ENCODE assay signal across 16 cellular contexts in the genomic region with DNA sequence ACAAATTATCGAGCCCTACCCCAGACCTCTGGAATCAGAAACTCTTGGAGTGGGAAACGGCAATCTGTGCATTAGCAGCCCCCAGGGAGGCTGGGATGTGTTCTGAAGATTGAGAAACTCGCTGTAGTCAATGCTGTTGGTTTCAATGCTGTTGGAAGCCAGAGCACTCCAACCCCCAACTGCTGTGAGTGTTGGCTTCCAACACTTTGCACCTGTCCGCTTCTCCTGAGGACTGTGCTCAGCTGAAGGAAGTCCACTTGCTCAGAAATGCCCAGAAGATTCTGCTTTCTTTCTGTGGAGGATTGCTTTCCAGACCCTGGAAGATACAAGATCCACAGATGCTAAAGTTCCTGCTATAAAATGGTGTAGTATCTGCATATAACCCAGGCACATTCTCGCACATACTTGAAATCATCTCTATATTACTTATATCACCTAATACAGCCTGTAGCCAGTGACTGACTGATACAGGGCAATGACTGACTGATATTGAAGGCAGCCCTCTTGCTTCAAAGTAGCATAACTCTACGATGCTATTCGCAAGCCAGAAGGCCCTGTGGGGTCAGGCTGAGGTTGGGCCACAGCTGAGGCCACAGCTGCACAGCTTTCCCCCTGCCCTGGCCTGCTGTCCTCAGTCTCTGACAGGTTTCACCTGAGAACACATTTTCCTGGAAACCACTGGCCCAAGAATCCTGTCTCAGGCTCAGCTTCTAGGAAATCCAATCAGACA.
DNase-seq lines count a peak whose midpoint lies in the region; ATAC-seq and TF ChIP-seq lines count a peak whose summit lies in the region.
"Had no signal": no experiment of that assay in that cellular context is flagged by ENCODE, and none has a peak within 500 bp of the region (broad histone marks: within the 10 kb centered on the region; RNA-seq: fewer than 3 reads in every experiment).

No MANE protein-coding gene starts in this region.

- POLR2A ChIA-PET in activated CD4-positive, alpha-beta T cell treated with anti-CD3 and anti-CD28 coated beads for 36 hours (lab: Charles Lee), result no interaction called here

- no peak overlapping the region for H3K27ac ChIP-seq in DND-41 (ENCODE audit: low read length)
- H3K27ac ChIP-seq in neuronal stem cell (replicated peaks; ENCODE audit: low read length), result no peak overlapping the region
- H3K27ac ChIP-seq: BLaER1 treated with 17β-estradiol and CSF1 and Interleukin-3, amounts not matched to agents 10 nM and 100 nM had no signal

- H3K4me3 ChIP-seq in DND-41 (ENCODE audit: low read depth in 1 of 2, low read length in 2 of 2) (no peak overlapping the region), neuronal stem cell (ENCODE audit: low read length in 2 of 2) (no peak overlapping the region)
- H3K4me3 ChIP-seq: BLaER1 treated with 17β-estradiol and CSF1 and Interleukin-3, amounts not matched to agents 10 nM and 100 nM; GM12878; GM23338; HAP-1 had no signal

- H4K8ac ChIP-seq in neuronal stem cell (ENCODE audit: low read depth, low read length), result no peak overlapping the region

- ATAC-seq in activated CD4-positive, alpha-beta T cell treated with anti-CD3 and anti-CD28 coated beads for 36 hours, result peak; percentile 26
- ATAC-seq in DND-41 (ENCODE audit: insufficient read depth, low read depth), result peak; percentile 63
- no peak for ATAC-seq in HG02798 (IDR thresholded peaks at IDR 0.05; ENCODE audit: poor library complexity, unreplicated experiment)
- ATAC-seq: GM12878, GM23338, HepG2 had no signal

- H3K18ac ChIP-seq in neuronal stem cell (ENCODE audit: low read length), result peak overlapping the region; percentile 31

- no peak overlapping the region for H2BK5ac ChIP-seq in neuronal stem cell (ENCODE audit: low read length)

- no CpG with 5 or more reads among the region's 7 CpGs for WGBS in neuronal stem cell (ENCODE audit: extremely low coverage in 2 of 2, insufficient read length in 2 of 2, insufficient replicate concordance in 1 of 2), 2 donors

- no peak overlapping the region for H4K91ac ChIP-seq in neuronal stem cell (ENCODE audit: low read depth, low read length, poor library complexity)

- H3K27me3 ChIP-seq in DND-41 (ENCODE audit: insufficient read depth, low read length, poor library complexity), result no peaks in the 10 kb centered on the region
- H3K27me3 ChIP-seq in neuronal stem cell (ENCODE audit: control insufficient read depth in 3 of 3, insufficient read depth in 3 of 3, low read depth in 1 of 3, low read length in 3 of 3), result no peaks in the 10 kb centered on the region
- H3K27me3 ChIP-seq: BLaER1 treated with 17β-estradiol and CSF1 and Interleukin-3, amounts not matched to agents 10 nM and 100 nM had no signal

- no peak overlapping the region for H3K4me3 Mint-ChIP-seq in activated CD4-positive, alpha-beta T cell treated with anti-CD3 and anti-CD28 coated beads for 36 hours
- H3K4me3 Mint-ChIP-seq: CD4-positive, CD25-positive, alpha-beta regulatory T cell; GM23338 had no signal

- H3K9ac ChIP-seq in DND-41 (ENCODE audit: low read depth, low read length) (no peak overlapping the region), neuronal stem cell (ENCODE audit: low read depth, low read length, poor library complexity) (no peak overlapping the region)
- H3K9ac ChIP-seq: BLaER1 treated with 17β-estradiol and CSF1 and Interleukin-3, amounts not matched to agents 10 nM and 100 nM had no signal

- H2AK5ac ChIP-seq in neuronal stem cell (ENCODE audit: low read depth, low read length), result no peak overlapping the region

- H2BK15ac ChIP-seq in neuronal stem cell (ENCODE audit: low read length), result no peak overlapping the region

- H3K4me1 ChIP-seq in DND-41 (ENCODE audit: insufficient read depth, low read length) (peaks cover 16% of the 10 kb centered on the region), neuronal stem cell (ENCODE audit: control insufficient read depth in 2 of 2, insufficient read depth in 1 of 2, low read depth in 1 of 2, low read length in 2 of 2) (no peaks in the 10 kb centered on the region)
- H3K4me1 ChIP-seq: BLaER1 treated with 17β-estradiol and CSF1 and Interleukin-3, amounts not matched to agents 10 nM and 100 nM; HAP-1 had no signal

- no peaks in the 10 kb centered on the region for H3K9me3 ChIP-seq in DND-41 (ENCODE audit: insufficient read depth, low read length, severe bottlenecking)
- H3K9me3 ChIP-seq in neuronal stem cell (replicated peaks in 1 of 2; ENCODE audit: control insufficient read depth in 2 of 2, insufficient read depth in 1 of 2, low read depth in 1 of 2, low read length in 2 of 2), result no peaks in the 10 kb centered on the region
- H3K9me3 ChIP-seq: HAP-1 had no signal

- H3K23ac ChIP-seq in neuronal stem cell (ENCODE audit: low read depth, low read length, poor library complexity), result no peak overlapping the region

- no peak overlapping the region for H3K14ac ChIP-seq in neuronal stem cell (ENCODE audit: low read length)

- intact Hi-C loops in activated CD4-positive, alpha-beta T cell treated with anti-CD3 and anti-CD28 coated beads for 36 hours (cut with DNase I, micrococcal nuclease), result no loop called here

- H3K4ac ChIP-seq in neuronal stem cell (ENCODE audit: low read length), result no peak overlapping the region

- peaks cover 10% of the 10 kb centered on the region for H3K4me1 Mint-ChIP-seq in activated CD4-positive, alpha-beta T cell treated with anti-CD3 and anti-CD28 coated beads for 36 hours
- H3K4me1 Mint-ChIP-seq: CD4-positive, CD25-positive, alpha-beta regulatory T cell had no signal

- no peaks in the 10 kb centered on the region for H3K79me2 ChIP-seq in DND-41 (ENCODE audit: insufficient read depth, low read length)

- no peaks in the 10 kb centered on the region for H3K79me1 ChIP-seq in neuronal stem cell (ENCODE audit: low read depth, low read length)

- H3K27ac Mint-ChIP-seq in activated CD4-positive, alpha-beta T cell treated with anti-CD3 and anti-CD28 coated beads for 36 hours, result peak overlapping the region; percentile 13
- H3K27ac Mint-ChIP-seq: CD4-positive, CD25-positive, alpha-beta regulatory T cell; GM23338 had no signal

- peaks cover 5% of the 10 kb centered on the region for H3K36me3 Mint-ChIP-seq in activated CD4-positive, alpha-beta T cell treated with anti-CD3 and anti-CD28 coated beads for 36 hours (ENCODE audit: low read depth)
- H3K36me3 Mint-ChIP-seq: CD4-positive, CD25-positive, alpha-beta regulatory T cell had no signal

- H2AFZ ChIP-seq in DND-41 (ENCODE audit: low read depth, low read length) (0 out of 2 replicates have a peak overlapping the region, but pooled peaks have one; percentile 22), neuronal stem cell (ENCODE audit: low read length) (no peak overlapping the region)
- H2AFZ ChIP-seq: GM23338 had no signal

- peaks cover 9% of the 10 kb centered on the region for H3K9me3 Mint-ChIP-seq in activated CD4-positive, alpha-beta T cell treated with anti-CD3 and anti-CD28 coated beads for 36 hours (ENCODE audit: low read depth)

- no peak overlapping the region for H2BK12ac ChIP-seq in neuronal stem cell (ENCODE audit: low read length)

- no peak overlapping the region for H2BK120ac ChIP-seq in neuronal stem cell (ENCODE audit: low read depth, low read length)

- H3K4me2 ChIP-seq in DND-41 (ENCODE audit: insufficient read depth, low read length) (no peak overlapping the region), neuronal stem cell (ENCODE audit: insufficient read depth, low read length, poor library complexity, severe bottlenecking) (no peak overlapping the region)
- H3K4me2 ChIP-seq: BLaER1 treated with 17β-estradiol and CSF1 and Interleukin-3, amounts not matched to agents 10 nM and 100 nM; GM23338 had no signal

- CTCF ChIA-PET in activated CD4-positive, alpha-beta T cell treated with anti-CD3 and anti-CD28 coated beads for 36 hours (lab: Charles Lee), result no interaction called here

- no peaks in the 10 kb centered on the region for H4K20me1 ChIP-seq in DND-41 (ENCODE audit: insufficient read depth, low read length)
- H4K20me1 ChIP-seq: BLaER1 treated with 17β-estradiol and CSF1 and Interleukin-3, amounts not matched to agents 10 nM and 100 nM had no signal

- no peaks in the 10 kb centered on the region for H3K27me3 Mint-ChIP-seq in activated CD4-positive, alpha-beta T cell treated with anti-CD3 and anti-CD28 coated beads for 36 hours
- H3K27me3 Mint-ChIP-seq: CD4-positive, CD25-positive, alpha-beta regulatory T cell had no signal

- no peak for TF ChIP-seq CTCF in DND-41 (IDR thresholded peaks at IDR 0.05; ENCODE audit: borderline replicate concordance, extremely low read depth, low read length, poor library complexity, severe bottlenecking)

- no peak for DNase-seq in activated CD4-positive, alpha-beta T cell treated with anti-CD3 and anti-CD28 coated beads for 36 hours
- DNase-seq in activated CD4-positive, alpha-beta T cell treated with anti-CD3 and anti-CD28 coated beads for 48 hours, result no peak
- DNase-seq in DND-41, result peak; percentile 43
- peak; percentile 57 for DNase-seq in cerebellar cortex (ENCODE audit: low spot score)
- DNase-seq in neuronal stem cell (ENCODE audit: low spot score), result no peak
- no peak for DNase-seq in iPS-NIHi7 (ENCODE audit: extremely low spot score)
- DNase-seq in activated T-cell treated with anti-CD3 and anti-CD28 coated beads, Interleukin-2, amount 50 U/mL, for 1 hour, result no peak
- DNase-seq: 8988T; CD4-positive, CD25-positive, alpha-beta regulatory T cell; DMS53 had no signal

- H3K36me3 ChIP-seq in DND-41 (ENCODE audit: insufficient read depth, low read length) (no peaks in the 10 kb centered on the region), neuronal stem cell (replicated peaks in 1 of 2; ENCODE audit: control insufficient read depth in 2 of 2, insufficient read depth in 2 of 2, low read length in 2 of 2) (no peaks in the 10 kb centered on the region)
- H3K36me3 ChIP-seq: BLaER1 treated with 17β-estradiol and CSF1 and Interleukin-3, amounts not matched to agents 10 nM and 100 nM; HAP-1 had no signal

Comparison
In these comparisons a context has a peak if more than half of its experiments do, and no peak if none do; other contexts are left out.
1. DNase-seq: peak in DND-41 (single experiment) and cerebellar cortex (single experiment); none in activated CD4-positive, alpha-beta T cell treated with anti-CD3 and anti-CD28 coated beads for 36 hours (single experiment), activated CD4-positive, alpha-beta T cell treated with anti-CD3 and anti-CD28 coated beads for 48 hours (single experiment), neuronal stem cell (single experiment), iPS-NIHi7 (single experiment) and activated T-cell treated with anti-CD3 and anti-CD28 coated beads, Interleukin-2, amount 50 U/mL, for 1 hour (single experiment).